14 cellular contexts compared by ENCODE assay signal in the genomic region with DNA sequence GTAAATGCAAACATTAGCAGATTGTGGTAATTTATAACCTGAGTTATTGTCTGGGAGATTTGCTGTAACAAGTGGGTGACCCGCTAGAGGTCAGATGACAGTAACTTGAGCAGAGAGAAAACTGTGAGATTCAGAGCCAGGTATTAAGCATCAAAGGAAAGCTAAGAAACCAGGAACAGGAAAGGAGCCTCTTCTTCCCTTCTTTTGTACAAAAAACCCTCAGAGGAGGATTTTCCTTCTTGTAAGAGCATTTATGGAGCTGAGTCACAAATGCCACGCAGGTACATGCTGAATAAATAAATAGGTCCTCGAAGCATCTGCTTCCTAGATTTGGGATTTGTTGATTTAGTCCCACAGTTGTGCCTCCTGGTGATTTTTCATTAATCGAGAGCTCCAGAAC.
DNase-seq lines count a peak whose midpoint lies in the region; ATAC-seq and FAIRE-seq lines count a peak whose summit lies in the region.
"Had no signal": no experiment of that assay in that cellular context is flagged by ENCODE, and none has a peak within 500 bp of the region (broad histone marks: within the 10 kb centered on the region; RNA-seq: fewer than 3 reads in every experiment).

No MANE protein-coding gene starts in this region.

- ATAC-seq in HG03378 (IDR thresholded peaks at IDR 0.05; ENCODE audit: unreplicated experiment) (no peak), HG02763 (IDR thresholded peaks at IDR 0.05; ENCODE audit: unreplicated experiment) (no peak)
- ATAC-seq in activated naive CD4-positive, alpha-beta T cell treated with anti-CD3 and anti-CD28 coated beads, Interleukin-2, amount 50 U/mL, for 72 hours: no peak
- ATAC-seq: heart right ventricle had no signal

- H3K27ac Mint-ChIP-seq in activated naive CD4-positive, alpha-beta T cell treated with anti-CD3 and anti-CD28 coated beads, Interleukin-2, amount 50 U/mL, for 72 hours: no peak overlapping the region

- H3K36me3 Mint-ChIP-seq in activated naive CD4-positive, alpha-beta T cell treated with anti-CD3 and anti-CD28 coated beads, Interleukin-2, amount 50 U/mL, for 72 hours: no peaks in the 10 kb centered on the region

- no peaks in the 10 kb centered on the region for H3K9me3 Mint-ChIP-seq in activated naive CD4-positive, alpha-beta T cell treated with anti-CD3 and anti-CD28 coated beads, Interleukin-2, amount 50 U/mL, for 72 hours

- FAIRE-seq in RCC 7860 (lab: Jason Lieb, UNC): peak; percentile 41
- FAIRE-seq: pancreas had no signal

- DNase-seq in SHP77 treated with DMSO at 0.1 percent for 48 hours (lab: John Stamatoyannopoulos, UW) (peak; percentile 22), SHP77 (lab: John Stamatoyannopoulos, UW) (no peak), NCI-H146 (lab: John Stamatoyannopoulos, UW) (peak; percentile 37), RCC 7860 (ENCODE audit: low spot score) (peak; percentile 23), renal cortical epithelial cell (ENCODE audit: low read depth) (peak; percentile 23)
- no peak for DNase-seq in activated naive CD4-positive, alpha-beta T cell treated with anti-CD3 and anti-CD28 coated beads, Interleukin-2, amount 50 U/mL, for 72 hours (ENCODE audit: low spot score in 2 of 2)
- DNase-seq: activated effector memory CD4-positive, alpha-beta T cell treated with Interleukin-2 at 50 U/mL for 16 hours; heart right ventricle; KBM-7; pancreas; stimulated activated CD4-positive, alpha-beta T cell treated with anti-CD3 and anti-CD28 coated beads, Interleukin-12 subunit alpha, Interleukin-12 subunit beta, amount 100 ng/mL, for 4 hours; stomach had no signal

Comparison
In these comparisons a context has a peak if more than half of its experiments do, and no peak if none do; other contexts are left out.
1. DNase-seq: peak in SHP77 treated with DMSO at 0.1 percent for 48 hours (single experiment), NCI-H146 (single experiment), RCC 7860 (single experiment) and renal cortical epithelial cell (single experiment); none in SHP77 (0 of 2) and activated naive CD4-positive, alpha-beta T cell treated with anti-CD3 and anti-CD28 coated beads, Interleukin-2, amount 50 U/mL, for 72 hours (0 of 2).